In the genomic region with DNA sequence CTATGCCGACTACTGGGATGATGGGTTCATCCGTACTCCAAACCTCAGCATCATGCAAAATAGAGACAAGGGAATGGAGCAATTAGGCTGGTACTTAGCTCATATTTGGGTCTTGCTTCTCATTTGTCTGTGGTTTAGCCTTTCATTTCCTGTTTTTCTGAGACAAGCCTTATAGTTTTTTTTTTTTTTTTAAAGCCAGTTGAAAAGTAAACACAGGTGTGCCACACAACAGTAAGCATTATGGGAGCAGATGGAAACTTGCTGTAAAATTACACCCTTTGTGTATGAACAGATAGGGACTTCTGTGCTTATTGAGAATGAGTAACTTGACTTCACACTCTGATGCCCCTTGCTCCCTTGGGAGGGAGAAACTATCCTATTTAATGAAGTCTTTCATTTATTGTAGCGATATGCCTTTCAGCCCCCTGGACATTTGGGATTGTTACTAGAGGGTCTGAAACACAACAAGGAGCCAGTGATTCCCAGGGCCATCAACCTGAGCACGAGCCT, we compare ENCODE assay signal across 9 cellular contexts. TPM values are rescaled to one million over a fixed set of nuclear protein-coding genes. Genes with fewer than 3 reads are reported as not detected.
A peak's percentile ranks its signal among the peaks of the same experiment; 100 is the strongest.
DNase-seq lines count a peak whose midpoint lies in the region; ATAC-seq and TF ChIP-seq lines count a peak whose summit lies in the region.
"Had no signal": no experiment of that assay in that cellular context is flagged by ENCODE, and none has a peak within 500 bp of the region (broad histone marks: within the 10 kb centered on the region; RNA-seq: fewer than 3 reads in every experiment).

No MANE protein-coding gene starts in this region.

- peaks cover 2% of the 10 kb centered on the region for H3K79me2 ChIP-seq in hepatocyte

- H3K4me1 ChIP-seq in hepatocyte (ENCODE audit: insufficient read depth) (peaks cover 50% of the 10 kb centered on the region), sigmoid colon (peaks cover 0 to 51% (median 39%) of the 10 kb centered on the region in 4 donors)

- peak overlapping the region; percentile 57 for H3K4me2 ChIP-seq in hepatocyte

- H3K27ac ChIP-seq in hepatocyte (peak overlapping the region; percentile 96), sigmoid colon (peak overlapping the region in 1 of 4 donors; percentile 11)
- H3K27ac ChIP-seq: neutrophil had no signal

- WGBS in hepatocyte (ENCODE audit: low lambda C conversion rate, missing lambda C conversion rate) = 86% methylated on average over 4 of the region's 4 CpGs
- WGBS in sigmoid colon, 2 donors = 19 to 50% methylated on average over 4 of the region's 4 CpGs

- H3K9me3 ChIP-seq in hepatocyte (ENCODE audit: low read depth) = no peaks in the 10 kb centered on the region
- no peaks in the 10 kb centered on the region for H3K9me3 ChIP-seq in sigmoid colon
- H3K9me3 ChIP-seq: neutrophil had no signal

- peak; percentile 96 for DNase-seq in NCI-H1436 treated with DMSO at 0.1 percent for 48 hours (lab: John Stamatoyannopoulos, UW)
- peak; percentile 23 for DNase-seq in hepatocyte (ENCODE audit: low spot score)
- no peak for DNase-seq in SK-N-DZ (ENCODE audit: low spot score)
- no peak for DNase-seq in hypothalamus (lab: John Stamatoyannopoulos, UW)
- no peak for DNase-seq in iPS-NIHi7 (ENCODE audit: extremely low spot score)
- no peak for DNase-seq in sigmoid colon

- TF ChIP-seq CTCF in hepatocyte (IDR thresholded peaks at IDR 0.05; ENCODE audit: poor library complexity) (no peak), sigmoid colon (IDR thresholded peaks at IDR 0.05) (no peak)

- no peak for TF ChIP-seq POLR2A in sigmoid colon (IDR thresholded peaks at IDR 0.05)

- ATAC-seq in GM18520 (IDR thresholded peaks at IDR 0.05; ENCODE audit: unreplicated experiment) (peak; percentile 63), HG02840 (IDR thresholded peaks at IDR 0.05; ENCODE audit: low FRiP score, unreplicated experiment) (peak; percentile 80)

- H3K4me3 ChIP-seq in hepatocyte (no peak overlapping the region), sigmoid colon (no peak overlapping the region)

- H3K27me3 ChIP-seq in hepatocyte = no peaks in the 10 kb centered on the region
- no peaks in the 10 kb centered on the region for H3K27me3 ChIP-seq in sigmoid colon

- no peak for TF ChIP-seq EP300 in sigmoid colon (IDR thresholded peaks at IDR 0.05)

- H4K20me1 ChIP-seq in hepatocyte (ENCODE audit: insufficient read depth, poor library complexity, severe bottlenecking) = no peaks in the 10 kb centered on the region

- H2AFZ ChIP-seq in hepatocyte = no peak overlapping the region

- no peaks in the 10 kb centered on the region for H3K9me2 ChIP-seq in hepatocyte (replicated peaks; ENCODE audit: insufficient read depth)

- intact Hi-C loops in sigmoid colon (cut with DNase I) = no loop called here

- no peaks in the 10 kb centered on the region for H3K36me3 ChIP-seq in hepatocyte (replicated peaks; ENCODE audit: insufficient read depth, low read depth)
- H3K36me3 ChIP-seq in sigmoid colon = no peaks in the 10 kb centered on the region
- H3K36me3 ChIP-seq: neutrophil had no signal

RNA-seq across cellular contexts. Expression of a gene that starts 13.7 kb away (rescaled TPM):
- 6.0 and 6.5 TPM in 2 replicates for total RNA-seq in hepatocyte
- 2.1 and 3.0 TPM in 2 replicates for polyA plus RNA-seq in hepatocyte
- polyA plus RNA-seq in SK-N-DZ (2014; cell fraction: cytosol; rRNA removed) = 0.51 and 1.1 TPM in 2 replicates
- 0.17 and 1.9 TPM in 2 replicates for polyA plus RNA-seq in SK-N-DZ (2014; cell fraction: nucleus; rRNA removed)
- total RNA-seq in sigmoid colon = under 1 TPM in 3 of 4 donors, not detected in 1; under 0.01 to 0.41 (median 0.36) TPM
- polyA plus RNA-seq in sigmoid colon = 10 to 100 TPM in 2 of 3 donors, 1 to 10 TPM in 1; 6.6 to 30.1 (median 20.4) TPM

Comparison
In these comparisons a context has a peak if more than half of its experiments do, and no peak if none do; other contexts are left out.
1. DNase-seq: peak in NCI-H1436 treated with DMSO at 0.1 percent for 48 hours (single experiment) and hepatocyte (single experiment); none in SK-N-DZ (single experiment), hypothalamus (0 of 51), iPS-NIHi7 (single experiment) and sigmoid colon (single experiment).